ENCODE assay signal across 1 cellular context in genomic region chr22:19981171-19981960, GRCh38.
A peak's percentile ranks its signal among the peaks of the same experiment; 100 is the strongest.
TF ChIP-seq lines count a peak whose summit lies in the region.

No MANE protein-coding gene starts in this region.

TF ChIP-seq in K562, 482 proteins besides CTCF, POLR2A, EP300 and RAD21 (continued from another document and continues in another):
- peak; percentile 88; the same call in 1 of the 2 replicates for TF ChIP-seq ARID3B (CRISPR knock-in tag; IDR thresholded peaks at IDR 0.05; ENCODE audit: borderline replicate concordance)
- no peak for TF ChIP-seq ZNF561 (CRISPR knock-in tag; conservative IDR thresholded peaks at IDR 0.05)
- TF ChIP-seq CEBPB (tag; IDR thresholded peaks at IDR 0.05): no peak
- TF ChIP-seq MEF2A (IDR thresholded peaks at IDR 0.05; ENCODE audit: control insufficient read depth, low read depth, low read length): no peak
- no peak for TF ChIP-seq ZNF445 (CRISPR knock-in tag; IDR thresholded peaks at IDR 0.05; ENCODE audit: low read depth)
- TF ChIP-seq ZZZ3 (IDR thresholded peaks at IDR 0.05): no peak
- TF ChIP-seq NFYB (IDR thresholded peaks at IDR 0.05; ENCODE audit: extremely low read depth, insufficient read length): no peak
- 0 out of 2 replicates have a peak, but pooled peaks have one; percentile 4 for TF ChIP-seq PML (IDR thresholded peaks at IDR 0.05; ENCODE audit: low read length)
- TF ChIP-seq GTF2A2 (tag; IDR thresholded peaks at IDR 0.05): no peak
- no peak for TF ChIP-seq ZNF644 (tag; IDR thresholded peaks at IDR 0.05; ENCODE audit: low read depth)
- no peak for TF ChIP-seq KLF6 (CRISPR knock-in tag; IDR thresholded peaks at IDR 0.05; ENCODE audit: borderline replicate concordance)
- no peak for TF ChIP-seq ZNF507 (tag; conservative IDR thresholded peaks at IDR 0.05)
- no peak for TF ChIP-seq KAT2B (IDR thresholded peaks at IDR 0.05; ENCODE audit: low read depth, low read length)
- TF ChIP-seq YBX1 (IDR thresholded peaks at IDR 0.05): no peak
- no peak for TF ChIP-seq CBX5 (IDR thresholded peaks at IDR 0.05; ENCODE audit: borderline replicate concordance, low read depth)
- no peak for TF ChIP-seq TAF1 (IDR thresholded peaks at IDR 0.05; ENCODE audit: control insufficient read depth, extremely low read depth, insufficient read depth, low read length, severe bottlenecking)
- TF ChIP-seq ZNF436 (CRISPR knock-in tag; IDR thresholded peaks at IDR 0.05): 0 out of 2 replicates have a peak, but pooled peaks have one; percentile 20
- TF ChIP-seq, protein P1, sequence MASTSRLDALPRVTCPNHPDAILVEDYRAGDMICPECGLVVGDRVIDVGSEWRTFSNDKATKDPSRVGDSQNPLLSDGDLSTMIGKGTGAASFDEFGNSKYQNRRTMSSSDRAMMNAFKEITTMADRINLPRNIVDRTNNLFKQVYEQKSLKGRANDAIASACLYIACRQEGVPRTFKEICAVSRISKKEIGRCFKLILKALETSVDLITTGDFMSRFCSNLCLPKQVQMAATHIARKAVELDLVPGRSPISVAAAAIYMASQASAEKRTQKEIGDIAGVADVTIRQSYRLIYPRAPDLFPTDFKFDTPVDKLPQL (IDR thresholded peaks at IDR 0.05; ENCODE audit: extremely low read depth, insufficient read length): no peak
- peak; percentile 40; the same call in 1 of the 2 replicates for TF ChIP-seq TCF15 (CRISPR knock-in tag; IDR thresholded peaks at IDR 0.05)
- no peak for TF ChIP-seq MXI1 (IDR thresholded peaks at IDR 0.05; ENCODE audit: low read depth, low read length)
- TF ChIP-seq XRCC3 (IDR thresholded peaks at IDR 0.05): no peak
- no peak for TF ChIP-seq TFAP4 (CRISPR knock-in tag; IDR thresholded peaks at IDR 0.05; ENCODE audit: borderline replicate concordance)
- no peak for TF ChIP-seq PCBP1 (IDR thresholded peaks at IDR 0.05; ENCODE audit: low read depth, low read length, poor library complexity, severe bottlenecking)
- TF ChIP-seq PTBP1 (IDR thresholded peaks at IDR 0.05; ENCODE audit: low read depth, low read length): no peak
- TF ChIP-seq CBFA2T3 (IDR thresholded peaks at IDR 0.05): no peak
- no peak for TF ChIP-seq HOXB6 (CRISPR knock-in tag; IDR thresholded peaks at IDR 0.05; ENCODE audit: borderline replicate concordance)
- TF ChIP-seq BCOR (IDR thresholded peaks at IDR 0.05): no peak
- TF ChIP-seq ZBTB40 (IDR thresholded peaks at IDR 0.05): no peak
- no peak for TF ChIP-seq ZBTB40 (CRISPR knock-in tag; IDR thresholded peaks at IDR 0.05)
- TF ChIP-seq ZNF668 (CRISPR knock-in tag; IDR thresholded peaks at IDR 0.05): no peak
- TF ChIP-seq MCM5 (IDR thresholded peaks at IDR 0.05; ENCODE audit: low read depth): no peak
- TF ChIP-seq, protein P2, sequence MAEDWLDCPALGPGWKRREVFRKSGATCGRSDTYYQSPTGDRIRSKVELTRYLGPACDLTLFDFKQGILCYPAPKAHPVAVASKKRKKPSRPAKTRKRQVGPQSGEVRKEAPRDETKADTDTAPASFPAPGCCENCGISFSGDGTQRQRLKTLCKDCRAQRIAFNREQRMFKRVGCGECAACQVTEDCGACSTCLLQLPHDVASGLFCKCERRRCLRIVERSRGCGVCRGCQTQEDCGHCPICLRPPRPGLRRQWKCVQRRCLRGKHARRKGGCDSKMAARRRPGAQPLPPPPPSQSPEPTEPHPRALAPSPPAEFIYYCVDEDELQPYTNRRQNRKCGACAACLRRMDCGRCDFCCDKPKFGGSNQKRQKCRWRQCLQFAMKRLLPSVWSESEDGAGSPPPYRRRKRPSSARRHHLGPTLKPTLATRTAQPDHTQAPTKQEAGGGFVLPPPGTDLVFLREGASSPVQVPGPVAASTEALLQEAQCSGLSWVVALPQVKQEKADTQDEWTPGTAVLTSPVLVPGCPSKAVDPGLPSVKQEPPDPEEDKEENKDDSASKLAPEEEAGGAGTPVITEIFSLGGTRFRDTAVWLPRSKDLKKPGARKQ (CRISPR knock-in tag; IDR thresholded peaks at IDR 0.05): no peak
- TF ChIP-seq CBX3 (IDR thresholded peaks at IDR 0.05; ENCODE audit: borderline replicate concordance in 1 of 2, low read length in 2 of 2): no peak
- TF ChIP-seq ZNF143 (CRISPR knock-in tag; IDR thresholded peaks at IDR 0.05): no peak
- TF ChIP-seq PHF8 (IDR thresholded peaks at IDR 0.05; ENCODE audit: borderline replicate concordance, low read length): peak; percentile 6; the same call in 1 of the 2 replicates
- TF ChIP-seq ZC3H4 (CRISPR knock-in tag; IDR thresholded peaks at IDR 0.05; ENCODE audit: borderline replicate concordance): no peak
- no peak for TF ChIP-seq MAFF (IDR thresholded peaks at IDR 0.05; ENCODE audit: low read length)
- 0 out of 2 replicates have a peak, but pooled peaks have one; percentile 49 for TF ChIP-seq CAMTA2 (CRISPR knock-in tag; conservative IDR thresholded peaks at IDR 0.05)
- 0 out of 2 replicates have a peak, but pooled peaks have one; percentile 16 for TF ChIP-seq ZNF408 (CRISPR knock-in tag; IDR thresholded peaks at IDR 0.05; ENCODE audit: low read depth)
- no peak for TF ChIP-seq FOXM1 (IDR thresholded peaks at IDR 0.05; ENCODE audit: low read depth)
- TF ChIP-seq FOXM1 (CRISPR knock-in tag; IDR thresholded peaks at IDR 0.05; ENCODE audit: low read depth): no peak
- TF ChIP-seq KLF13 (tag; IDR thresholded peaks at IDR 0.05; ENCODE audit: borderline replicate concordance, low read depth): no peak
- TF ChIP-seq, protein P3, sequence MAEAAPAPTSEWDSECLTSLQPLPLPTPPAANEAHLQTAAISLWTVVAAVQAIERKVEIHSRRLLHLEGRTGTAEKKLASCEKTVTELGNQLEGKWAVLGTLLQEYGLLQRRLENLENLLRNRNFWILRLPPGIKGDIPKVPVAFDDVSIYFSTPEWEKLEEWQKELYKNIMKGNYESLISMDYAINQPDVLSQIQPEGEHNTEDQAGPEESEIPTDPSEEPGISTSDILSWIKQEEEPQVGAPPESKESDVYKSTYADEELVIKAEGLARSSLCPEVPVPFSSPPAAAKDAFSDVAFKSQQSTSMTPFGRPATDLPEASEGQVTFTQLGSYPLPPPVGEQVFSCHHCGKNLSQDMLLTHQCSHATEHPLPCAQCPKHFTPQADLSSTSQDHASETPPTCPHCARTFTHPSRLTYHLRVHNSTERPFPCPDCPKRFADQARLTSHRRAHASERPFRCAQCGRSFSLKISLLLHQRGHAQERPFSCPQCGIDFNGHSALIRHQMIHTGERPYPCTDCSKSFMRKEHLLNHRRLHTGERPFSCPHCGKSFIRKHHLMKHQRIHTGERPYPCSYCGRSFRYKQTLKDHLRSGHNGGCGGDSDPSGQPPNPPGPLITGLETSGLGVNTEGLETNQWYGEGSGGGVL (CRISPR knock-in tag; IDR thresholded peaks at IDR 0.05): no peak
- no peak for TF ChIP-seq ZNF316 (IDR thresholded peaks at IDR 0.05)
- TF ChIP-seq CCNT2 (IDR thresholded peaks at IDR 0.05; ENCODE audit: borderline replicate concordance, extremely low read depth, insufficient read length, low read depth, low read length): no peak
- TF ChIP-seq, protein P4, sequence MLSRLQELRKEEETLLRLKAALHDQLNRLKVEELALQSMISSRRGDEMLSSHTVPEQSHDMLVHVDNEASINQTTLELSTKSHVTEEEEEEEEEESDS (CRISPR knock-in tag; IDR thresholded peaks at IDR 0.05): no peak
- 0 out of 2 replicates have a peak, but pooled peaks have one; percentile 34 for TF ChIP-seq HNRNPL (IDR thresholded peaks at IDR 0.05; ENCODE audit: low read depth, low read length)
- no peak; the same call in 1 of the 2 replicates for TF ChIP-seq ZNF707 (CRISPR knock-in tag; conservative IDR thresholded peaks at IDR 0.05)
- TF ChIP-seq SAP30 (IDR thresholded peaks at IDR 0.05; ENCODE audit: borderline replicate concordance, insufficient read depth, low read depth, low read length, poor library complexity, severe bottlenecking): no peak
- TF ChIP-seq KAT8 (IDR thresholded peaks at IDR 0.05; ENCODE audit: low read depth): no peak
- no peak for TF ChIP-seq CBX8 (IDR thresholded peaks at IDR 0.05; ENCODE audit: borderline replicate concordance, extremely low read depth, low read depth, low read length, poor library complexity, severe bottlenecking)
